In genomic region chr7:83820641-83821040, GRCh38 we compare ENCODE assay signal across 7 cellular contexts.
"Had no signal": no experiment of that assay in that cellular context is flagged by ENCODE, and none has a peak within 500 bp of the region (broad histone marks: within the 10 kb centered on the region; RNA-seq: fewer than 3 reads in every experiment).

No MANE protein-coding gene starts in this region.

- ATAC-seq: GM12878 had no signal

- FAIRE-seq: GM12878, GM12891, GM12892, GM18507, GM19239 had no signal

- H3K4me3 ChIP-seq: GM12878 had no signal

- DNase-seq: GDM1, GF-D8 had no signal
